ENCODE assay signal across 15 cellular contexts in genomic region chr17:78367193-78367592, GRCh38.
"Had no signal": no experiment of that assay in that cellular context is flagged by ENCODE, and none has a peak within 500 bp of the region (broad histone marks: within the 10 kb centered on the region; RNA-seq: fewer than 3 reads in every experiment).

No MANE protein-coding gene starts in this region.

- H3K27me3 ChIP-seq: ascending aorta, breast epithelium had no signal

- H3K27me3 Mint-ChIP-seq: natural killer cell treated with Interleukin-12 subunit alpha and Interleukin-12 subunit beta and Interleukin-15 and Interleukin-18, amount 100 ng/mL, for 72 hours had no signal

- H3K27ac Mint-ChIP-seq: activated CD8-positive, alpha-beta memory T cell treated with anti-CD3 and anti-CD28 coated beads, Interleukin-2, amount 10 ng/mL, durations not matched to agents 7 days and 5 days; activated naive CD4-positive, alpha-beta T cell treated with anti-CD3 and anti-CD28 coated beads, Interleukin-2, amount 10 ng/mL, durations not matched to agents 7 days and 5 days; activated T-helper 2 cell treated with anti-CD3 and anti-CD28 coated beads, Interferon-gamma antibody, Interleukin-2, Interleukin-4, amounts not matched to agents 10 μg/mL and 5 μg/mL and 100 μg/mL, durations not matched to agents 14 hours and 24 hours and 36 hours had no signal

- ATAC-seq: activated CD8-positive, alpha-beta memory T cell treated with anti-CD3 and anti-CD28 coated beads, Interleukin-2, amount 10 ng/mL, durations not matched to agents 7 days and 5 days; natural killer cell treated with Interleukin-12 subunit alpha and Interleukin-12 subunit beta and Interleukin-15 and Interleukin-18, amount 100 ng/mL, for 72 hours; SK-N-SH treated with all-trans-retinoic acid at 6 μM for 48 hours had no signal

- H3K36me3 ChIP-seq: ascending aorta, breast epithelium, left ventricle myocardium inferior had no signal

- H3K9me3 ChIP-seq: ascending aorta, breast epithelium, left ventricle myocardium inferior had no signal

- H3K4me3 ChIP-seq: ascending aorta, left ventricle myocardium inferior had no signal

- H3K36me3 Mint-ChIP-seq: activated CD8-positive, alpha-beta memory T cell treated with anti-CD3 and anti-CD28 coated beads, Interleukin-2, amount 10 ng/mL, durations not matched to agents 7 days and 5 days; activated naive CD4-positive, alpha-beta T cell treated with anti-CD3 and anti-CD28 coated beads, Interleukin-2, amount 10 ng/mL, durations not matched to agents 7 days and 5 days; natural killer cell treated with Interleukin-12 subunit alpha and Interleukin-12 subunit beta and Interleukin-15 and Interleukin-18, amount 100 ng/mL, for 72 hours; stimulated activated memory B cell treated with anti-CD40 and anti-IgM and Interleukin-4, amounts not matched to agents 10 μg/mL and 1 μg/mL and 100 μg/mL, for 72 hours had no signal

- H3K9me3 Mint-ChIP-seq: activated naive CD4-positive, alpha-beta T cell treated with anti-CD3 and anti-CD28 coated beads, Interleukin-2, amount 10 ng/mL, durations not matched to agents 7 days and 5 days; activated T-helper 2 cell treated with anti-CD3 and anti-CD28 coated beads, Interferon-gamma antibody, Interleukin-2, Interleukin-4, amounts not matched to agents 10 μg/mL and 5 μg/mL and 100 μg/mL, durations not matched to agents 14 hours and 24 hours and 36 hours; natural killer cell treated with Interleukin-12 subunit alpha and Interleukin-12 subunit beta and Interleukin-15 and Interleukin-18, amount 100 ng/mL, for 72 hours; stimulated activated memory B cell treated with anti-CD40 and anti-IgM and Interleukin-4, amounts not matched to agents 10 μg/mL and 1 μg/mL and 100 μg/mL, for 72 hours had no signal

- DNase-seq: activated CD4-positive, CD25-positive, alpha-beta regulatory T cell treated with anti-CD3 and anti-CD28 coated beads, Interleukin-2, amount 50 U/mL, for 72 hours; activated CD8-positive, alpha-beta memory T cell treated with anti-CD3 and anti-CD28 coated beads, Interleukin-2, amount 10 ng/mL, durations not matched to agents 7 days and 5 days; activated naive CD4-positive, alpha-beta T cell treated with anti-CD3 and anti-CD28 coated beads, Interleukin-2, amount 10 ng/mL, durations not matched to agents 7 days and 5 days; activated T-cell treated with anti-CD3 and anti-CD28 coated beads, Interleukin-2, amount 50 U/mL, for 1 hour; left ventricle myocardium inferior; T-helper 1 cell; T1000 had no signal

- H3K4me3 Mint-ChIP-seq: activated CD8-positive, alpha-beta memory T cell treated with anti-CD3 and anti-CD28 coated beads, Interleukin-2, amount 10 ng/mL, durations not matched to agents 7 days and 5 days; activated naive CD4-positive, alpha-beta T cell treated with anti-CD3 and anti-CD28 coated beads, Interleukin-2, amount 10 ng/mL, durations not matched to agents 7 days and 5 days; natural killer cell treated with Interleukin-12 subunit alpha and Interleukin-12 subunit beta and Interleukin-15 and Interleukin-18, amount 100 ng/mL, for 72 hours; stimulated activated memory B cell treated with anti-CD40 and anti-IgM and Interleukin-4, amounts not matched to agents 10 μg/mL and 1 μg/mL and 100 μg/mL, for 72 hours had no signal

- FAIRE-seq: endometrium, kidney had no signal
